In genomic region chr1:42913426-42914091, GRCh38 we compare ENCODE assay signal across 8 cellular contexts. TPM values are rescaled to one million over a fixed set of nuclear protein-coding genes. Genes with fewer than 3 reads are reported as not detected.
DNase-seq lines count a peak whose midpoint lies in the region; ATAC-seq, FAIRE-seq and TF ChIP-seq lines count a peak whose summit lies in the region.

No MANE protein-coding gene starts in this region.

- FAIRE-seq in D721Med (lab: Jason Lieb, UNC) = no peak

- H3K27me3 Mint-ChIP-seq in HFFc6 (ENCODE audit: insufficient read depth) = peaks cover 3% of the 10 kb centered on the region; the same call in 1 of the 2 replicates
- peaks cover 4% of the 10 kb centered on the region for H3K27me3 Mint-ChIP-seq in activated T-helper 1 cell treated with anti-CD3 and anti-CD28 coated beads, Interleukin-12 subunit alpha, Interleukin-12 subunit beta, Interleukin-2, Interleukin-4 antibody, amounts not matched to agents 30 ng/mL and 10 ng/mL and 1 ng/mL, durations not matched to agents 14 hours and 24 hours and 36 hours (ENCODE audit: insufficient read depth)

- H3K9me3 ChIP-seq in gastroesophageal sphincter = peaks cover 0 to 8% (median 0%) of the 10 kb centered on the region in 3 donors
- H3K9me3 ChIP-seq in osteoblast (ENCODE audit: low read depth, low read length) = no peaks in the 10 kb centered on the region

- no peaks in the 10 kb centered on the region for H3K36me3 ChIP-seq in gastroesophageal sphincter
- H3K36me3 ChIP-seq in osteoblast (ENCODE audit: insufficient read depth, low read length) = no peaks in the 10 kb centered on the region

- no peaks in the 10 kb centered on the region for H3K4me1 Mint-ChIP-seq in HFFc6 (ENCODE audit: low read depth)
- H3K4me1 Mint-ChIP-seq in activated T-helper 1 cell treated with anti-CD3 and anti-CD28 coated beads, Interleukin-12 subunit alpha, Interleukin-12 subunit beta, Interleukin-2, Interleukin-4 antibody, amounts not matched to agents 30 ng/mL and 10 ng/mL and 1 ng/mL, durations not matched to agents 14 hours and 24 hours and 36 hours (ENCODE audit: low read depth) = peaks cover 7% of the 10 kb centered on the region

- H3K36me3 Mint-ChIP-seq in HFFc6 (ENCODE audit: low read depth) = peaks cover 14% of the 10 kb centered on the region
- H3K36me3 Mint-ChIP-seq in activated T-helper 1 cell treated with anti-CD3 and anti-CD28 coated beads, Interleukin-12 subunit alpha, Interleukin-12 subunit beta, Interleukin-2, Interleukin-4 antibody, amounts not matched to agents 30 ng/mL and 10 ng/mL and 1 ng/mL, durations not matched to agents 14 hours and 24 hours and 36 hours (ENCODE audit: low read depth) = peaks cover 4% of the 10 kb centered on the region

- no peak overlapping the region for H3K27ac Mint-ChIP-seq in HFFc6
- H3K27ac Mint-ChIP-seq in activated T-helper 1 cell treated with anti-CD3 and anti-CD28 coated beads, Interleukin-12 subunit alpha, Interleukin-12 subunit beta, Interleukin-2, Interleukin-4 antibody, amounts not matched to agents 30 ng/mL and 10 ng/mL and 1 ng/mL, durations not matched to agents 14 hours and 24 hours and 36 hours = no peak overlapping the region

- H3K4me1 ChIP-seq in gastroesophageal sphincter = no peaks in the 10 kb centered on the region
- no peaks in the 10 kb centered on the region for H3K4me1 ChIP-seq in osteoblast (ENCODE audit: insufficient read depth, low read length)

- 24 to 54% methylated on average over 3 to 5 of the region's 5 CpGs for WGBS in gastroesophageal sphincter (ENCODE audit: low coverage in 1 of 2), 2 donors

- H3K4me3 ChIP-seq in gastroesophageal sphincter (no peak overlapping the region), osteoblast (ENCODE audit: insufficient read depth, low read length) (no peak overlapping the region)

- ATAC-seq in gastroesophageal sphincter = peak; percentile 67
- no peak for ATAC-seq in GM21381 (IDR thresholded peaks at IDR 0.05; ENCODE audit: unreplicated experiment)
- ATAC-seq in HG03469 (IDR thresholded peaks at IDR 0.05; ENCODE audit: unreplicated experiment) = no peak

- H2AFZ ChIP-seq in osteoblast (ENCODE audit: low read length) = no peak overlapping the region

- intact Hi-C loops in activated T-helper 1 cell treated with anti-CD3 and anti-CD28 coated beads, Interleukin-12 subunit alpha, Interleukin-12 subunit beta, Interleukin-2, Interleukin-4 antibody, amounts not matched to agents 30 ng/mL and 10 ng/mL and 1 ng/mL, durations not matched to agents 14 hours and 24 hours and 36 hours (cut with micrococcal nuclease) = loop anchor here (1.0 to 2.0 kb wide), 4 partner anchors 10 to 335 kb away; no protein-coding TSS in a partner anchor

- no peak for TF ChIP-seq EP300 in gastroesophageal sphincter (IDR thresholded peaks at IDR 0.05)

- H3K4me2 ChIP-seq in osteoblast (ENCODE audit: insufficient read depth, low read length) = no peak overlapping the region

- peaks cover 21% of the 10 kb centered on the region for H3K9me3 Mint-ChIP-seq in HFFc6
- H3K9me3 Mint-ChIP-seq in activated T-helper 1 cell treated with anti-CD3 and anti-CD28 coated beads, Interleukin-12 subunit alpha, Interleukin-12 subunit beta, Interleukin-2, Interleukin-4 antibody, amounts not matched to agents 30 ng/mL and 10 ng/mL and 1 ng/mL, durations not matched to agents 14 hours and 24 hours and 36 hours = peaks cover 13% of the 10 kb centered on the region

- TF ChIP-seq POLR2A in gastroesophageal sphincter (IDR thresholded peaks at IDR 0.05) = no peak

- H3K27me3 ChIP-seq in gastroesophageal sphincter = no peaks in the 10 kb centered on the region
- H3K27me3 ChIP-seq in osteoblast (ENCODE audit: insufficient read depth, low read length) = no peaks in the 10 kb centered on the region

- TF ChIP-seq CTCF in D721Med (IDR thresholded peaks at IDR 0.05; ENCODE audit: insufficient read depth, missing control alignments) (peak; percentile 49), HFFc6 (IDR thresholded peaks at IDR 0.05) (peak; percentile 80), gastroesophageal sphincter (IDR thresholded peaks at IDR 0.05) (peak; percentile 72 to 93 (median 88)), osteoblast (IDR thresholded peaks at IDR 0.05; ENCODE audit: extremely low read depth, low read depth, low read length) (peak; percentile 65)

- H3K27ac ChIP-seq in gastroesophageal sphincter = no peak overlapping the region
- no peak overlapping the region for H3K27ac ChIP-seq in osteoblast (ENCODE audit: low read depth, low read length)

- no peaks in the 10 kb centered on the region for H3K79me2 ChIP-seq in osteoblast (ENCODE audit: insufficient read depth, low read length)

- H3K4me3 Mint-ChIP-seq in HFFc6 = no peak overlapping the region
- no peak overlapping the region for H3K4me3 Mint-ChIP-seq in activated T-helper 1 cell treated with anti-CD3 and anti-CD28 coated beads, Interleukin-12 subunit alpha, Interleukin-12 subunit beta, Interleukin-2, Interleukin-4 antibody, amounts not matched to agents 30 ng/mL and 10 ng/mL and 1 ng/mL, durations not matched to agents 14 hours and 24 hours and 36 hours

- DNase-seq in D721Med (ENCODE audit: insufficient read length, low spot score) (no peak), HFFc6 (peak; percentile 78), NCI-H82 treated with DMSO at 0.1 percent for 48 hours (lab: John Stamatoyannopoulos, UW; ENCODE audit: unreplicated experiment) (peak; percentile 58), osteoblast (ENCODE audit: insufficient read length, low spot score, missing footprints) (peak; percentile 90)
- peak; percentile 49 for DNase-seq in activated T-helper 1 cell treated with anti-CD3 and anti-CD28 coated beads, Interleukin-12 subunit alpha, Interleukin-12 subunit beta, Interleukin-2, Interleukin-4 antibody, amounts not matched to agents 30 ng/mL and 10 ng/mL and 1 ng/mL, durations not matched to agents 14 hours and 24 hours and 36 hours (ENCODE audit: low spot score)

- no peaks in the 10 kb centered on the region for H4K20me1 ChIP-seq in osteoblast (ENCODE audit: insufficient read depth, low read length)

RNA-seq across cellular contexts. Expression of gene SLC2A1, which starts 45.1 kb away (rescaled TPM):
- total RNA-seq in HFFc6 (2021; fragmentation: NEBNext Ultra II Directional; extraction: Animal tissue kit (Norgen Biotek cat#: 25700)) = 100 to 1,000 TPM in 4 of 6 experiments, 10 to 100 TPM in 2; 89.7 to 174 (median 105) TPM
- total RNA-seq in activated T-helper 1 cell treated with anti-CD3 and anti-CD28 coated beads, Interleukin-12 subunit alpha, Interleukin-12 subunit beta, Interleukin-2, Interleukin-4 antibody, amounts not matched to agents 30 ng/mL and 10 ng/mL and 1 ng/mL, durations not matched to agents 14 hours and 24 hours and 36 hours = 111 and 120 TPM in 2 replicates
- total RNA-seq in gastroesophageal sphincter = 100 to 1,000 TPM in 1 of 4 donors, 10 to 100 TPM in 3; 23.5 to 106 (median 45.9) TPM
- total RNA-seq in osteoblast = 28.3 and 43.4 TPM in 2 replicates
